Comparison of ENCODE assay signal across 9 cellular contexts in the genomic region with DNA sequence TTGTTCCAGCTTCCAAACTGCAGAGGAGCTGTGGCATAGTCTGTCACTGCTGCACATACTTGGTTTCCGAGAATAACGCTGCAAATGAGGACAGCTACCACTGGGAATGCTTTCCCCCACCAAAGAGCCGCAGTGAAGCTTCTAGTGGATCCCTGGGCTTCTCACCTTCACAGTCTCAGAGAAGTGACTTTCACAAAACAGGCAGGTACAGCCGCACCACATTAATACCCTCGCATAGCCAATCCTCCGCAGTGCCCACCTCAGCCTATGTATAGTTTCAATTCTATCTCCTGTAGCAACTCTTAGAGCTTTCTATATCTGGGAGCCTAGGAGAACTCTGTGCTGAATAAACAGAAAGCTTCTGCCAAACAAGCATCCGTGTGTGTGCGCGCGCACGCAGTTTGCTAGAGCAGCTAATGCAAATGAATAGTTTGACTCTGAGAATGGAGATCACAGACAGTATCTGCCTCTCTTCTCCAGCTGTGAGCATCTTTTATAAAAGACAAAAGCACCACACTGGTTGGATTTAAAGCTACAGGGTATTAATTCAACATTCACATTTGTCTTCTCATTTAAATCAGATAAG.
DNase-seq lines count a peak whose midpoint lies in the region; ATAC-seq, FAIRE-seq and TF ChIP-seq lines count a peak whose summit lies in the region.
"Had no signal": no experiment of that assay in that cellular context is flagged by ENCODE, and none has a peak within 500 bp of the region (broad histone marks: within the 10 kb centered on the region; RNA-seq: fewer than 3 reads in every experiment).

No MANE protein-coding gene starts in this region.

- H2BK12ac ChIP-seq in trophoblast cell (ENCODE audit: low read length), result no peak overlapping the region

- H3K9ac ChIP-seq in trophoblast cell (ENCODE audit: low read length), result no peak overlapping the region

- H3K27me3 ChIP-seq in WERI-Rb-1 (ENCODE audit: insufficient read depth, low read depth, severe bottlenecking) (no peaks in the 10 kb centered on the region), left ventricle myocardium inferior (ENCODE audit: low read depth) (no peaks in the 10 kb centered on the region), trophoblast cell (ENCODE audit: insufficient read depth, low read length) (no peaks in the 10 kb centered on the region), small intestine (ENCODE audit: control insufficient read depth in 2 of 2, insufficient read depth in 2 of 2, low read length in 2 of 2) (no peaks in the 10 kb centered on the region)

- H3K27ac ChIP-seq in WERI-Rb-1, result peak overlapping the region; percentile 45
- peak overlapping the region; percentile 88 for H3K27ac ChIP-seq in left ventricle myocardium inferior (replicated peaks)
- H3K27ac ChIP-seq in trophoblast cell (ENCODE audit: low read depth, low read length), result peak overlapping the region; percentile 16
- H3K27ac ChIP-seq in small intestine (ENCODE audit: low read depth in 1 of 2, low read length in 1 of 2), result peak overlapping the region in 1 of 2 donors; percentile 17

- no peak overlapping the region for H2AK5ac ChIP-seq in trophoblast cell (ENCODE audit: low read length)

- H3K36me3 ChIP-seq in WERI-Rb-1 (no peaks in the 10 kb centered on the region), left ventricle myocardium inferior (no peaks in the 10 kb centered on the region), trophoblast cell (ENCODE audit: control insufficient read depth in 1 of 2, insufficient read depth in 2 of 2, low read length in 2 of 2) (no peaks in the 10 kb centered on the region), small intestine (ENCODE audit: control insufficient read depth in 2 of 2, insufficient read depth in 2 of 2, low read length in 2 of 2) (peaks cover 2% of the 10 kb centered on the region in 2 donors)

- no peak overlapping the region for H2BK5ac ChIP-seq in trophoblast cell (ENCODE audit: low read depth, low read length, poor library complexity)

- intact Hi-C loops in left ventricle myocardium inferior (cut with micrococcal nuclease), result no loop called here

- H3K23ac ChIP-seq in trophoblast cell (ENCODE audit: low read length), result no peak overlapping the region

- no peak overlapping the region for H4K12ac ChIP-seq in trophoblast cell (ENCODE audit: low read depth, low read length)

- peak; percentile 23 for DNase-seq in GM04503 (ENCODE audit: low read depth)
- DNase-seq in WERI-Rb-1, result peak; percentile 32
- DNase-seq in left ventricle myocardium inferior, result peak; percentile 77
- DNase-seq in trophoblast cell, result no peak
- no peak for DNase-seq in small intestine
- DNase-seq in stimulated activated naive CD4-positive, alpha-beta T cell (lab: John Stamatoyannopoulos, UW), result no peak
- DNase-seq in HUDEP-2 (lab: John Stamatoyannopoulos, UW; ENCODE audit: unreplicated experiment in 76 of 76), result no peak

- H3K4me1 ChIP-seq in left ventricle myocardium inferior (peaks cover 53% of the 10 kb centered on the region), trophoblast cell (ENCODE audit: control insufficient read depth in 1 of 2, insufficient read depth in 2 of 2, low read length in 2 of 2) (peaks cover 5 to 6% of the 10 kb centered on the region in 2 experiments), small intestine (ENCODE audit: control insufficient read depth in 2 of 2, insufficient read depth in 1 of 2, low read depth in 1 of 2, low read length in 1 of 2) (no peaks in the 10 kb centered on the region)

- H4K8ac ChIP-seq in trophoblast cell (ENCODE audit: low read depth, low read length), result peak overlapping the region; percentile 23

- no peak overlapping the region for H3K14ac ChIP-seq in trophoblast cell (ENCODE audit: low read length)

- H2AFZ ChIP-seq in trophoblast cell (ENCODE audit: insufficient read depth, low read length, poor library complexity), result no peak overlapping the region

- peak overlapping the region; percentile 43 for H3K4me2 ChIP-seq in trophoblast cell (ENCODE audit: low read length)

- TF ChIP-seq CTCF in WERI-Rb-1 (IDR thresholded peaks at IDR 0.05; ENCODE audit: low read depth, low read length) (no peak), left ventricle myocardium inferior (IDR thresholded peaks at IDR 0.05; ENCODE audit: borderline replicate concordance) (no peak)

- peak overlapping the region; percentile 61 for H3K18ac ChIP-seq in trophoblast cell (ENCODE audit: low read length)

- no CpG with 5 or more reads among the region's 11 CpGs for WGBS in trophoblast cell (ENCODE audit: extremely low coverage, insufficient coverage, insufficient read length)
- WGBS in small intestine, 3 donors, result 65 to 88% (median 85%) methylated on average over 11 of the region's 11 CpGs

- peak overlapping the region; percentile 47 for H4K91ac ChIP-seq in trophoblast cell (ENCODE audit: low read depth, low read length)

- FAIRE-seq in small intestine (lab: Jason Lieb, UNC), result no peak
- FAIRE-seq: bronchial epithelial cell had no signal

- H3K4me3 ChIP-seq in WERI-Rb-1 (ENCODE audit: low read depth, low read length) (peak overlapping the region; percentile 3; the same call in 1 of the 2 replicates), left ventricle myocardium inferior (peak overlapping the region; percentile 61), trophoblast cell (ENCODE audit: low read depth, low read length) (no peak overlapping the region), small intestine (ENCODE audit: low read depth in 1 of 2, low read length in 2 of 2) (no peak overlapping the region)

- H3K79me1 ChIP-seq in trophoblast cell (ENCODE audit: low read length), result no peaks in the 10 kb centered on the region

- peak overlapping the region; percentile 55 for H3K4ac ChIP-seq in trophoblast cell (ENCODE audit: low read depth, low read length)

- ATAC-seq in GM18502 (IDR thresholded peaks at IDR 0.05; ENCODE audit: poor library complexity, unreplicated experiment), result no peak

- no peak overlapping the region for H2BK120ac ChIP-seq in trophoblast cell (ENCODE audit: insufficient read depth, low read length, poor library complexity)

- H3K9me3 ChIP-seq in WERI-Rb-1 (ENCODE audit: severe bottlenecking) (no peaks in the 10 kb centered on the region), left ventricle myocardium inferior (replicated peaks) (no peaks in the 10 kb centered on the region), trophoblast cell (ENCODE audit: insufficient read depth, low read depth, low read length) (no peaks in the 10 kb centered on the region), small intestine (ENCODE audit: control insufficient read depth, low read depth) (no peaks in the 10 kb centered on the region)

- H3K79me2 ChIP-seq in trophoblast cell (ENCODE audit: control insufficient read depth, insufficient read depth, low read length, poor library complexity), result no peaks in the 10 kb centered on the region

Comparison
In these comparisons a context has a peak if more than half of its experiments do, and no peak if none do; other contexts are left out.
1. DNase-seq: peak in GM04503 (single experiment), WERI-Rb-1 (single experiment) and left ventricle myocardium inferior (single experiment); none in trophoblast cell (0 of 2), small intestine (single experiment), stimulated activated naive CD4-positive, alpha-beta T cell (0 of 6) and HUDEP-2 (0 of 76).
2. H3K4me3 ChIP-seq: peak in WERI-Rb-1 (single experiment) and left ventricle myocardium inferior (single experiment); none in trophoblast cell (single experiment) and small intestine (0 of 2).